In genomic region chr19:16117594-16118033, GRCh38 we compare ENCODE assay signal across 11 cellular contexts. TPM values are rescaled to one million over a fixed set of nuclear protein-coding genes. Genes with fewer than 3 reads are reported as not detected.
DNase-seq lines count a peak whose midpoint lies in the region; ATAC-seq and TF ChIP-seq lines count a peak whose summit lies in the region.
"Had no signal": no experiment of that assay in that cellular context is flagged by ENCODE, and none has a peak within 500 bp of the region (broad histone marks: within the 10 kb centered on the region; RNA-seq: fewer than 3 reads in every experiment).

No MANE protein-coding gene starts in this region.

- H3K9me3 Mint-ChIP-seq in GM23338 (no peaks in the 10 kb centered on the region), activated B cell treated with CpG ODN at 0.5 μM for 24 hours (no peaks in the 10 kb centered on the region), naive B cell (no peaks in the 10 kb centered on the region)

- H3F3A ChIP-seq in DOHH2 (ENCODE audit: control insufficient read depth, insufficient read depth) (peaks cover 17% of the 10 kb centered on the region), GM23338 (replicated peaks; ENCODE audit: low read depth) (no peaks in the 10 kb centered on the region)

- DNase-seq in GM23338 (ENCODE audit: low spot score) (peak; percentile 59), activated B cell treated with CpG ODN at 0.5 μM for 24 hours (peak; percentile 28), naive B cell (no peak), ovary (no peak), NCI-H1436 treated with DMSO at 0.1 percent for 48 hours (lab: John Stamatoyannopoulos, UW) (no peak), A172 (ENCODE audit: low spot score) (no peak), NCI-H510A (lab: John Stamatoyannopoulos, UW) (no peak)
- DNase-seq: caudate nucleus, NCI-H2227 treated with DMSO at 0.1 percent for 48 hours had no signal

- H3K27me3 Mint-ChIP-seq in GM23338 (ENCODE audit: insufficient read depth, low read depth, poor library complexity), result peaks cover 3% of the 10 kb centered on the region
- no peaks in the 10 kb centered on the region for H3K27me3 Mint-ChIP-seq in activated B cell treated with CpG ODN at 0.5 μM for 24 hours
- H3K27me3 Mint-ChIP-seq in naive B cell, result no peaks in the 10 kb centered on the region

- H3K36me3 Mint-ChIP-seq in GM23338 (ENCODE audit: low read depth) (peaks cover 48% of the 10 kb centered on the region), activated B cell treated with CpG ODN at 0.5 μM for 24 hours (ENCODE audit: low read depth) (peaks cover 74% of the 10 kb centered on the region), naive B cell (no peaks in the 10 kb centered on the region)

- H3K4me1 ChIP-seq in DOHH2 (ENCODE audit: control insufficient read depth, low read length), result peaks cover 72% of the 10 kb centered on the region
- H3K4me1 ChIP-seq in GM23338 (ENCODE audit: insufficient read depth), result peaks cover 2% of the 10 kb centered on the region
- peaks cover 3% of the 10 kb centered on the region for H3K4me1 ChIP-seq in ovary (ENCODE audit: insufficient read depth)

- H3K27me3 ChIP-seq in DOHH2 (ENCODE audit: control insufficient read depth, low read length), result no peaks in the 10 kb centered on the region
- H3K27me3 ChIP-seq in GM23338 (ENCODE audit: insufficient read depth), result no peaks in the 10 kb centered on the region
- H3K27me3 ChIP-seq in ovary, result no peaks in the 10 kb centered on the region

- TF ChIP-seq EP300 in ovary (IDR thresholded peaks at IDR 0.05), result no peak

- H3K4me2 ChIP-seq in DOHH2 (ENCODE audit: low read length), result peak overlapping the region; percentile 89
- H3K4me2 ChIP-seq in GM23338, result no peak overlapping the region

- TF ChIP-seq POLR2A in ovary (IDR thresholded peaks at IDR 0.05), result no peak

- POLR2A ChIA-PET in activated B cell treated with CpG ODN at 0.5 μM for 24 hours (lab: Charles Lee), result interaction anchor here (0.6 to 9.7 kb wide), 24 partner anchors 8 to 484 kb away, joined by 3 to 338 read pairs (median 6); partner anchors contain the start of genes CIB3, FAM32A, HSH2D and TPM4

- H3K27ac ChIP-seq in DOHH2 (ENCODE audit: low read depth, low read length), result peak overlapping the region; percentile 94
- no peak overlapping the region for H3K27ac ChIP-seq in GM23338 (ENCODE audit: low read depth)
- no peak overlapping the region for H3K27ac ChIP-seq in ovary

- intact Hi-C loops in activated B cell treated with CpG ODN at 0.5 μM for 24 hours (cut with micrococcal nuclease) (loop anchor here (1.0 to 10.0 kb wide), 8 partner anchors 26 to 469 kb away; partner anchors contain the start of genes HSH2D and KLF2), ovary (cut with DNase I) (loop anchor here in 2 of 4 donors (5.0 to 10.0 kb wide), 4 partner anchors 45 to 1003 kb away; partner anchors contain the start of gene FAM32A (in 1 of the 2))

- H4K20me1 ChIP-seq in DOHH2 (ENCODE audit: control insufficient read depth, insufficient read depth, low read depth, low read length) (peaks cover 4% of the 10 kb centered on the region), GM23338 (replicated peaks; ENCODE audit: insufficient read depth) (peaks cover 23% of the 10 kb centered on the region; the same call in 1 of the 2 replicates)

- TF ChIP-seq CTCF in DOHH2 (IDR thresholded peaks at IDR 0.05; ENCODE audit: low read depth, low read length, poor library complexity, severe bottlenecking), result peak; percentile 78
- peak; percentile 26 to 60; a peak in 3 of 4 replicates for TF ChIP-seq CTCF in GM23338 (conservative IDR thresholded peaks at IDR 0.05; ENCODE audit: low read depth in 2 of 2)
- TF ChIP-seq CTCF in activated B cell treated with CpG ODN at 0.5 μM for 24 hours (IDR thresholded peaks at IDR 0.05), result no peak
- no peak for TF ChIP-seq CTCF in ovary (IDR thresholded peaks at IDR 0.05)

- H3K27ac Mint-ChIP-seq in GM23338 (no peak overlapping the region; the same call in none of the 2 replicates), activated B cell treated with CpG ODN at 0.5 μM for 24 hours (peak overlapping the region; percentile 98), naive B cell (peak overlapping the region; percentile 94 to 99 (median 98))

- peak overlapping the region; percentile 68 for H3K4me3 ChIP-seq in DOHH2 (ENCODE audit: low read length)
- H3K4me3 ChIP-seq in GM23338, result no peak overlapping the region
- no peak overlapping the region for H3K4me3 ChIP-seq in ovary

- H3K4me3 Mint-ChIP-seq in GM23338, result no peak overlapping the region
- H3K4me3 Mint-ChIP-seq in activated B cell treated with CpG ODN at 0.5 μM for 24 hours, result peak overlapping the region; percentile 73
- H3K4me3 Mint-ChIP-seq in naive B cell, result peak overlapping the region; percentile 35 to 92 (median 80)

- H2AFZ ChIP-seq in GM23338, result no peak overlapping the region

- CTCF ChIA-PET in activated B cell treated with CpG ODN at 0.5 μM for 24 hours (lab: Charles Lee), result interaction anchor here (0.5 to 2.8 kb wide), 16 partner anchors 10 to 299 kb away, joined by 3 to 18 read pairs (median 4); partner anchors contain the start of genes FAM32A and HSH2D

- H3K79me2 ChIP-seq in DOHH2 (ENCODE audit: control insufficient read depth, low read length) (peaks cover 86% of the 10 kb centered on the region), GM23338 (replicated peaks; ENCODE audit: insufficient read depth) (peaks cover 31% of the 10 kb centered on the region)

- H3K36me3 ChIP-seq in DOHH2 (ENCODE audit: control insufficient read depth, low read length) (peaks cover 82% of the 10 kb centered on the region), GM23338 (ENCODE audit: insufficient read depth) (peaks cover 17% of the 10 kb centered on the region), ovary (no peaks in the 10 kb centered on the region)

- 84 to 91% (median 85%) methylated on average over 11 of the region's 11 CpGs for WGBS in ovary, 3 donors

- H3K4me1 Mint-ChIP-seq in GM23338, result peaks cover 5% of the 10 kb centered on the region; the same call in 1 of the 3 replicates
- peaks cover 88% of the 10 kb centered on the region for H3K4me1 Mint-ChIP-seq in activated B cell treated with CpG ODN at 0.5 μM for 24 hours
- H3K4me1 Mint-ChIP-seq in naive B cell, result peaks cover 46 to 71% (median 55%) of the 10 kb centered on the region in 3 donors

- ATAC-seq in GM23338 (peak; percentile 95), activated B cell treated with CpG ODN at 0.5 μM for 24 hours (ENCODE audit: low read depth) (peak; percentile 10), naive B cell (ENCODE audit: low read depth in 2 of 2) (no peak)

- H3K9me3 ChIP-seq in DOHH2 (ENCODE audit: control insufficient read depth, insufficient read depth, low read length) (no peaks in the 10 kb centered on the region), ovary (no peaks in the 10 kb centered on the region)

- no peaks in the 10 kb centered on the region for H3K9me2 ChIP-seq in DOHH2 (replicated peaks; ENCODE audit: control insufficient read depth, low read length)
- no peaks in the 10 kb centered on the region for H3K9me2 ChIP-seq in GM23338 (ENCODE audit: insufficient read depth)

TF ChIP-seq in GM23338, 12 proteins besides CTCF, POLR2A, EP300 and RAD21:
- TF ChIP-seq EZH2phosphoT487 (IDR thresholded peaks at IDR 0.05; ENCODE audit: unreplicated experiment) (no peak), ZNF331 (CRISPR knock-in tag; IDR thresholded peaks at IDR 0.05; ENCODE audit: low read depth) (no peak)
TF ChIP-seq in GM23338: peak in this region for 0.

RNA-seq across cellular contexts. Expression of gene RAB8A, which starts 5.9 kb away (rescaled TPM):
- 49.7 and 59.5 TPM in 2 replicates for total RNA-seq in GM23338 (2014; rRNA removed; shearing (Covaris generic))
- polyA plus RNA-seq in GM23338 (2016; fragmentation: Nextera tagmentation; extraction: Ambion mirVana) (48.0 and 53.1 TPM in 2 replicates), naive B cell (ENCODE audit: low read depth in 6 of 6) (100 to 1,000 TPM in 5 of 6 donors, 10 to 100 TPM in 1; 98.8 to 134 (median 112) TPM), ovary (100 to 1,000 TPM in 1 of 2 donors, 10 to 100 TPM in 1; 23.8 to 114 TPM)
- total RNA-seq in activated B cell treated with CpG ODN at 0.5 μM for 24 hours (157 and 171 TPM in 2 replicates), ovary (10 to 100 TPM; 17.2 to 70.5 (median 52.9) TPM)
- total RNA-seq in A172 (2014; rRNA removed; shearing (Covaris generic)), result 60.3 and 60.8 TPM in 2 replicates

RNA-seq across cellular contexts. Expression of gene HSH2D, which starts 25.9 kb away (rescaled TPM):
- total RNA-seq in GM23338 (2014; rRNA removed; shearing (Covaris generic)), result 0.97 and 1.4 TPM in 2 replicates
- polyA plus RNA-seq in GM23338 (2016; fragmentation: Nextera tagmentation; extraction: Ambion mirVana) (0.81 and 1.1 TPM in 2 replicates), naive B cell (ENCODE audit: low read depth in 6 of 6) (10 to 100 TPM; 25.7 to 53.2 (median 40.1) TPM), ovary (under 1 TPM; 0.21 to 0.68 TPM)
- total RNA-seq in activated B cell treated with CpG ODN at 0.5 μM for 24 hours (172 and 191 TPM in 2 replicates), ovary (1 to 10 TPM in 2 of 7 donors, under 1 TPM in 5; 0.20 to 1.3 (median 0.31) TPM)
- total RNA-seq in A172 (2014; rRNA removed; shearing (Covaris generic)), result not detected in 2 replicates
- total RNA-seq: osteocyte had no signal

RNA-seq across cellular contexts. Expression of gene TPM4, which starts 41.3 kb away (rescaled TPM):
- total RNA-seq in GM23338 (2014; rRNA removed; shearing (Covaris generic)), result 237 and 288 TPM in 2 replicates
- polyA plus RNA-seq in GM23338 (2016; fragmentation: Nextera tagmentation; extraction: Ambion mirVana), result 204 and 223 TPM in 2 replicates
- 238 and 257 TPM in 2 replicates for total RNA-seq in activated B cell treated with CpG ODN at 0.5 μM for 24 hours
- polyA plus RNA-seq in naive B cell (ENCODE audit: low read depth in 6 of 6), result 10 to 100 TPM; 53.6 to 85.7 (median 76.7) TPM
- 100 to 1,000 TPM; 286 to 642 (median 554) TPM for total RNA-seq in ovary
- 100 to 1,000 TPM; 347 to 664 TPM for polyA plus RNA-seq in ovary
- total RNA-seq in A172 (2014; rRNA removed; shearing (Covaris generic)), result 1,516 and 1,534 TPM in 2 replicates

RNA-seq across cellular contexts. Expression of gene CIB3, which starts 55.7 kb away (rescaled TPM):
- total RNA-seq in GM23338 (2014; rRNA removed; shearing (Covaris generic)), result not detected in 2 replicates
- 0.56 TPM in 1 of 2 replicates, not detected in the other for polyA plus RNA-seq in GM23338 (2016; fragmentation: Nextera tagmentation; extraction: Ambion mirVana)
- total RNA-seq in activated B cell treated with CpG ODN at 0.5 μM for 24 hours, result not detected in 2 replicates
- polyA plus RNA-seq in naive B cell (ENCODE audit: low read depth in 6 of 6), result not detected
- total RNA-seq in ovary, result not detected
- polyA plus RNA-seq in ovary, result not detected
- not detected in 2 replicates for total RNA-seq in A172 (2014; rRNA removed; shearing (Covaris generic))
- total RNA-seq: osteocyte had no signal

Comparison
In these comparisons a context has a peak if more than half of its experiments do, and no peak if none do; other contexts are left out.
1. CTCF ChIP-seq: peak in DOHH2 (single experiment) and GM23338 (2 of 2); none in activated B cell treated with CpG ODN at 0.5 μM for 24 hours (single experiment) and ovary (0 of 3).
2. ATAC-seq: peak in GM23338 (single experiment) and activated B cell treated with CpG ODN at 0.5 μM for 24 hours (single experiment); none in naive B cell (0 of 2).
3. DNase-seq: peak in GM23338 (single experiment) and activated B cell treated with CpG ODN at 0.5 μM for 24 hours (single experiment); none in naive B cell (single experiment), ovary (0 of 5), NCI-H1436 treated with DMSO at 0.1 percent for 48 hours (single experiment), A172 (single experiment) and NCI-H510A (single experiment).
4. RNA of gene HSH2D, which starts 25.9 kb away (total RNA-seq): 172 to 191 TPM in activated B cell treated with CpG ODN at 0.5 μM for 24 hours; 0.97 to 1.4 TPM in GM23338, 0.20 to 1.3 TPM in ovary and not detected in A172; every median in the first group is over 10 times any median in the second.